30 cellular contexts compared by ENCODE assay signal in the genomic region with DNA sequence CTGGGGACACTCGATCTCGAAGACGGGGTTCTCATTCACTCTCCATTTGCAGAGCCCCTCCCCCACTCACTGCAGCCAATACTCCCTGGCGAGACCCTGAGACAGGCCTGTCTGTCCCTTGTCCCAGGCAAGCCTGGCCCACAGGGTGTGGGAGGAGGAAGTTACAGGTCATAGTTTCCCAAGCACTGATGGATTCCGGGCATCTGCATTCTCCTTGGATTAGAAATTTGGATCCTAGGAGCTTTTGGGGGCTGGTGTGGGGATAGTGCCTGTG. TPM values are rescaled to one million over a fixed set of nuclear protein-coding genes. Genes with fewer than 3 reads are reported as not detected.
"Had no signal": no experiment of that assay in that cellular context is flagged by ENCODE, and none has a peak within 500 bp of the region (broad histone marks: within the 10 kb centered on the region; RNA-seq: fewer than 3 reads in every experiment).

No MANE protein-coding gene starts in this region.

- H3K27ac ChIP-seq: cardiac muscle cell, SJCRH30, VCaP had no signal

- H3K4me3 Mint-ChIP-seq: activated CD8-positive, alpha-beta T cell treated with anti-CD3 and anti-CD28 coated beads for 36 hours; activated naive CD4-positive, alpha-beta T cell treated with anti-CD3 and anti-CD28 coated beads, Interleukin-2, amount 50 U/mL, for 24 hours; activated T-cell treated with anti-CD3 and anti-CD28 coated beads, Interleukin-2, amount 50 U/mL, for 72 hours; brain had no signal

- H3K9me3 ChIP-seq: SJCRH30, SK-N-SH had no signal

- H3K4me3 ChIP-seq: cardiac muscle cell, SJCRH30 had no signal

- DNase-seq: activated CD4-positive, alpha-beta T cell treated with anti-CD3 and anti-CD28 coated beads for 4 hours; activated CD4-positive, CD25-positive, alpha-beta regulatory T cell; activated CD8-positive, alpha-beta memory T cell treated with anti-CD3 and anti-CD28 coated beads, Interleukin-2, amount 50 U/mL, for 4 hours; activated CD8-positive, alpha-beta T cell treated with anti-CD3 and anti-CD28 coated beads for 36 hours; activated gamma-delta T cell treated with Interleukin-2 at 50 U/mL for 16 hours; activated T-cell treated with anti-CD3 and anti-CD28 coated beads, Interleukin-2, amount 50 U/mL, for 72 hours; amygdala; Kasumi-1; KBM-7; NCI-H1105 treated with DMSO at 0.1 percent for 48 hours; NCI-H1436 treated with DMSO at 0.1 percent for 48 hours; NCI-H187; NCI-H2081; NCI-H510A treated with DMSO at 0.1 percent for 48 hours; NCI-H69; NK-92 treated with Interleukin-12 subunit alpha and Interleukin-12 subunit beta, amount 100 ng/mL, for 24 hours; OCI-M1; RPMI8226; SJCRH30; SK-N-SH; T-helper 1 cell had no signal

- H3K36me3 ChIP-seq: cardiac muscle cell, SJCRH30 had no signal

- H3K9me3 Mint-ChIP-seq: activated CD8-positive, alpha-beta T cell treated with anti-CD3 and anti-CD28 coated beads for 36 hours; activated naive CD4-positive, alpha-beta T cell treated with anti-CD3 and anti-CD28 coated beads, Interleukin-2, amount 50 U/mL, for 24 hours; activated T-cell treated with anti-CD3 and anti-CD28 coated beads, Interleukin-2, amount 50 U/mL, for 72 hours; activated T-helper 2 cell treated with anti-CD3 and anti-CD28 coated beads, Interferon-gamma antibody, Interleukin-2, Interleukin-4, amounts not matched to agents 10 μg/mL and 5 μg/mL and 100 μg/mL, durations not matched to agents 14 hours and 24 hours and 36 hours had no signal

- H3K27ac Mint-ChIP-seq: activated CD8-positive, alpha-beta T cell treated with anti-CD3 and anti-CD28 coated beads for 36 hours; activated naive CD4-positive, alpha-beta T cell treated with anti-CD3 and anti-CD28 coated beads, Interleukin-2, amount 50 U/mL, for 24 hours; activated T-cell treated with anti-CD3 and anti-CD28 coated beads, Interleukin-2, amount 50 U/mL, for 72 hours; activated T-helper 2 cell treated with anti-CD3 and anti-CD28 coated beads, Interferon-gamma antibody, Interleukin-2, Interleukin-4, amounts not matched to agents 10 μg/mL and 5 μg/mL and 100 μg/mL, durations not matched to agents 14 hours and 24 hours and 36 hours; brain had no signal

- ATAC-seq: activated CD8-positive, alpha-beta T cell treated with anti-CD3 and anti-CD28 coated beads for 36 hours; activated T-cell treated with anti-CD3 and anti-CD28 coated beads, Interleukin-2, amount 50 U/mL, for 72 hours; Panc1; Right ventricle myocardium inferior had no signal

- H3K36me3 Mint-ChIP-seq: activated naive CD4-positive, alpha-beta T cell treated with anti-CD3 and anti-CD28 coated beads, Interleukin-2, amount 50 U/mL, for 24 hours; brain had no signal

- H3K27me3 Mint-ChIP-seq: activated CD8-positive, alpha-beta T cell treated with anti-CD3 and anti-CD28 coated beads for 36 hours; activated naive CD4-positive, alpha-beta T cell treated with anti-CD3 and anti-CD28 coated beads, Interleukin-2, amount 50 U/mL, for 24 hours had no signal

- H3K9ac ChIP-seq: SK-N-SH had no signal

- H3K4me1 Mint-ChIP-seq: activated naive CD4-positive, alpha-beta T cell treated with anti-CD3 and anti-CD28 coated beads, Interleukin-2, amount 50 U/mL, for 24 hours had no signal

RNA-seq across cellular contexts. Expression of a gene that starts 11.3 kb away (rescaled TPM):
- total RNA-seq: activated CD8-positive, alpha-beta T cell treated with anti-CD3 and anti-CD28 coated beads for 36 hours; activated T-cell treated with anti-CD3 and anti-CD28 coated beads, Interleukin-2, amount 50 U/mL, for 72 hours; activated T-helper 2 cell treated with anti-CD3 and anti-CD28 coated beads, Interferon-gamma antibody, Interleukin-2, Interleukin-4, amounts not matched to agents 10 μg/mL and 5 μg/mL and 100 μg/mL, durations not matched to agents 14 hours and 24 hours and 36 hours; astrocyte; cardiac muscle cell; Right ventricle myocardium inferior; SJCRH30; T-helper 2 cell treated with Interferon-gamma antibody and Interleukin-4, amounts not matched to agents 100 ng/mL and 5 ng/mL, for 36 hours had no signal
- polyA plus RNA-seq: cardiac muscle cell, SK-N-SH had no signal
